In the genomic region with DNA sequence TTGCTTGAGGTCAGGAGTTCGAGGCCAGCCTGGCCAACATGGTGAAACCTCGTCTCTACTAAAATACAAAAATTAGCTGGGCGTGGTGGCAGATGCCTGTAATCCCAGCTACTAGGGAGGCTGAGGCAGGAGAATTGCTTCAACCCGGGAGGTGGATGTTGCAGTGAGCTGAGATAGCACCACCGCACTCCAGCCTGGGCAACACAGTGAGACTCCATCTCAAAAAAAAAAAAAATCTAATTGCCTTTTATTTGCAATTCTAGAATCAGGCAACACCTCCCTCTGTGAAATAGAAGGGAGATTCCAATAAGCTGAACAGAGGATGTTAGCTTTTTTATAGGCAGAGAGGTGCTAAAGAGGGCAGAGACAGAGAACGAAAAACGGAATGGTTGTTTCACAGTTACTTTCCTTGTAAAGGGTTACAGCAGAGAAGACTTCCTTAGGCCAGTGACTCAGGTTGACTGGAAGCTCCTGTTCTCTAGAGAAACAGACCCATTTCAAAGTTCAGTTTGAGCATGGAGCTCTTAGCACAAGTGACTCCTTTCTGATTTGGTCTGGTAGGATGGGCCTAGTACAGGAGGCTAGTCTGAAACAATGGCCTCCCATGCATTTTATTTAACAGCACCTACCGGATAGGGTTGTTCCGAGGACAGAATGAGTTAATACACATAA, we compare ENCODE assay signal across 17 cellular contexts. TPM values are rescaled to one million over a fixed set of nuclear protein-coding genes. Genes with fewer than 3 reads are reported as not detected.
DNase-seq lines count a peak whose midpoint lies in the region; ATAC-seq, FAIRE-seq and TF ChIP-seq lines count a peak whose summit lies in the region.
"Not testable (repeated sequence)": the region's sequence is repeated elsewhere in the genome, so short reads cannot be mapped to it uniquely, and the experiment has no call there.
"Had no signal": no experiment of that assay in that cellular context is flagged by ENCODE, and none has a peak within 500 bp of the region (broad histone marks: within the 10 kb centered on the region; RNA-seq: fewer than 3 reads in every experiment).

No MANE protein-coding gene starts in this region.

- not testable (repeated sequence) for TF ChIP-seq POLR2A in HCT116 (IDR thresholded peaks at IDR 0.05; ENCODE audit: borderline replicate concordance, extremely low read depth, insufficient read depth, insufficient read length); HepG2 (IDR thresholded peaks at IDR 0.05; ENCODE audit: insufficient read depth in 1 of 2, low read depth in 2 of 2, low read length in 2 of 2)

- not testable (repeated sequence) for H3K9ac ChIP-seq in HCT116 (ENCODE audit: low read length); mammary epithelial cell (ENCODE audit: insufficient read depth, low read length); HepG2 (ENCODE audit: insufficient read depth, low read depth, low read length)

- H3K79me2 ChIP-seq in ACC112 (ENCODE audit: control insufficient read depth, insufficient read depth, low read length, unreplicated experiment); HCT116 (ENCODE audit: insufficient read depth, low read length); mammary epithelial cell (ENCODE audit: insufficient read depth, low read length); HepG2 (ENCODE audit: insufficient read depth, low read length): not testable (repeated sequence)

- not testable (repeated sequence) for TF ChIP-seq CTCF in HCT116 (IDR thresholded peaks at IDR 0.05 in 2 of 3, conservative IDR thresholded peaks at IDR 0.05 in 1 of 3; ENCODE audit: borderline replicate concordance in 1 of 3, insufficient read depth in 1 of 3, low read depth in 2 of 3, low read length in 2 of 3); RWPE2 (IDR thresholded peaks at IDR 0.05; ENCODE audit: poor library complexity, severe bottlenecking); mammary epithelial cell (conservative IDR thresholded peaks at IDR 0.05 in 1 of 2, IDR thresholded peaks at IDR 0.05 in 1 of 2; ENCODE audit: extremely low read depth in 1 of 2, insufficient read depth in 1 of 2, low read depth in 1 of 2, low read length in 2 of 2); fibroblast of mammary gland (conservative IDR thresholded peaks at IDR 0.05; ENCODE audit: control insufficient read depth, insufficient read depth, low read depth, low read length); HepG2 (CRISPR knock-in tag; IDR thresholded peaks at IDR 0.05); osteocyte (IDR thresholded peaks at IDR 0.05)

- POLR2A ChIA-PET in HCT116 (lab: Charles Lee): not testable (repeated sequence)
- POLR2A ChIA-PET in HepG2 (lab: Yijun Ruan, JAX): interaction anchor here (0.7 to 1.7 kb wide), 6 partner anchors 14 to 36 kb away, joined by 3 to 11 read pairs (median 4); no protein-coding TSS in a partner anchor

- not testable (repeated sequence) for H3K9me3 Mint-ChIP-seq in osteocyte (ENCODE audit: unreplicated experiment)

- TF ChIP-seq RAD21 in HCT116 (IDR thresholded peaks at IDR 0.05; ENCODE audit: low read depth); HepG2 (CRISPR knock-in tag; IDR thresholded peaks at IDR 0.05): not testable (repeated sequence)

- H3K9me3 ChIP-seq in HCT116 (ENCODE audit: control insufficient read depth in 1 of 2, insufficient read depth in 1 of 2, low read depth in 1 of 2, low read length in 2 of 2); RWPE2 (ENCODE audit: severe bottlenecking); mammary epithelial cell (replicated peaks; ENCODE audit: insufficient read depth, low read length); HepG2 (ENCODE audit: low read length): not testable (repeated sequence)

- H3K4me2 ChIP-seq in HCT116 (ENCODE audit: low read length) (0 out of 2 replicates have a peak overlapping the region, but pooled peaks have one; percentile 1), HepG2 (ENCODE audit: low read depth, low read length) (peak overlapping the region; percentile 41)
- H3K4me2 ChIP-seq in mammary epithelial cell (ENCODE audit: insufficient read depth, low read depth, low read length): not testable (repeated sequence)

- H3K36me3 Mint-ChIP-seq in osteocyte (ENCODE audit: unreplicated experiment): not testable (repeated sequence)

- H3K27me3 ChIP-seq in ACC112 (ENCODE audit: insufficient read depth, low read length); HCT116 (ENCODE audit: insufficient read depth, low read length); RWPE2 (ENCODE audit: insufficient read depth, poor library complexity, severe bottlenecking); mammary epithelial cell (ENCODE audit: insufficient read depth, low read length); HepG2 (ENCODE audit: control insufficient read depth in 1 of 2, insufficient read depth in 2 of 2, low read length in 2 of 2): not testable (repeated sequence)

- H3K9me2 ChIP-seq in HCT116 (ENCODE audit: insufficient read depth): not testable (repeated sequence)

- CTCF ChIA-PET in HCT116 (lab: Charles Lee) (interaction anchor here (1.0 to 2.7 kb wide), 4 partner anchors 12 to 211 kb away, joined by 3 to 10 read pairs (median 3); no protein-coding TSS in a partner anchor), mammary epithelial cell (lab: Charles Lee; ENCODE audit: low non-redundant PET) (interaction anchor here (0.7 kb wide), 1 partner anchor 65 kb away, joined by 3 read pairs; no protein-coding TSS in a partner anchor)
- CTCF ChIA-PET in HepG2 (lab: Yijun Ruan, JAX; ENCODE audit: low intra/inter-chr PET ratio, low total read pairs): not testable (repeated sequence)

- H3K4me3 ChIP-seq in ACC112 (ENCODE audit: low read depth, low read length); HCT116 (replicated peaks in 1 of 2; ENCODE audit: low read depth in 1 of 2, low read length in 2 of 2); RWPE2 (ENCODE audit: severe bottlenecking); mammary epithelial cell (replicated peaks in 1 of 3; ENCODE audit: insufficient read depth in 1 of 3, low read depth in 2 of 3, low read length in 3 of 3); fibroblast of mammary gland (ENCODE audit: control insufficient read depth, low read depth, low read length); HepG2 (replicated peaks in 1 of 3; ENCODE audit: insufficient read depth in 1 of 3, low read depth in 2 of 3, low read length in 3 of 3): not testable (repeated sequence)

- H3K27me3 Mint-ChIP-seq in osteocyte (ENCODE audit: unreplicated experiment): not testable (repeated sequence)

- peaks cover 30% of the 10 kb centered on the region for H3K4me1 ChIP-seq in ACC112 (ENCODE audit: control insufficient read depth, insufficient read depth, low read length, unreplicated experiment)
- H3K4me1 ChIP-seq in HCT116 (ENCODE audit: control insufficient read depth in 1 of 2, insufficient read depth in 2 of 2, low read length in 2 of 2): peaks cover 19 to 54% of the 10 kb centered on the region in 2 experiments
- peaks cover 33% of the 10 kb centered on the region for H3K4me1 ChIP-seq in RWPE2 (ENCODE audit: insufficient read depth, poor library complexity, severe bottlenecking)
- H3K4me1 ChIP-seq in mammary epithelial cell (ENCODE audit: insufficient read depth, low read length): peaks cover 32% of the 10 kb centered on the region
- peaks cover 60% of the 10 kb centered on the region for H3K4me1 ChIP-seq in HepG2 (ENCODE audit: insufficient read depth, low read length)

- peaks cover 36% of the 10 kb centered on the region for H3K4me1 Mint-ChIP-seq in osteocyte (ENCODE audit: unreplicated experiment)

- peak overlapping the region; percentile 90 for H3K27ac ChIP-seq in ACC112 (ENCODE audit: low read depth, low read length)
- not testable (repeated sequence) for H3K27ac ChIP-seq in HCT116 (ENCODE audit: low read depth, low read length); HepG2 (ENCODE audit: extremely low read length, insufficient read depth, low read length)
- peak overlapping the region; percentile 94 for H3K27ac ChIP-seq in RWPE2 (ENCODE audit: poor library complexity, severe bottlenecking)
- H3K27ac ChIP-seq in mammary epithelial cell (ENCODE audit: insufficient read depth, low read depth, low read length): peak overlapping the region; percentile 97

- H3K4me3 Mint-ChIP-seq in osteocyte (ENCODE audit: unreplicated experiment): not testable (repeated sequence)

- H3K27ac Mint-ChIP-seq in osteocyte (ENCODE audit: unreplicated experiment): peak overlapping the region; percentile 89

- H2AFZ ChIP-seq in ACC112 (ENCODE audit: low read length, unreplicated experiment); HCT116 (ENCODE audit: low read depth, low read length, poor library complexity, severe bottlenecking): not testable (repeated sequence)
- H2AFZ ChIP-seq in mammary epithelial cell (ENCODE audit: low read depth, low read length) (peak overlapping the region; percentile 30), HepG2 (ENCODE audit: low read length) (peak overlapping the region; percentile 16)

- not testable (repeated sequence) for ATAC-seq in HCT116; RWPE2 (ENCODE audit: low read depth)
- 0 out of 3 replicates have a peak, but pooled peaks have one; percentile 16 for ATAC-seq in HepG2

- RAD21 ChIA-PET in HCT116 (lab: Charles Lee; ENCODE audit: low non-redundant PET in 1 of 2, low total read pairs in 2 of 2, uncharacterized antibody in 2 of 2, unreplicated experiment in 2 of 2): not testable (repeated sequence)

- dilution Hi-C loops in mammary epithelial cell (cut with HindIII; ENCODE audit: low sequenced_read_pairs): not testable (repeated sequence)

- intact Hi-C loops in HCT116 (cut with micrococcal nuclease): not testable (repeated sequence)
- intact Hi-C loops in mammary epithelial cell (cut with micrococcal nuclease): loop anchor here (5.0 kb wide), 1 partner anchor 35 kb away; a partner anchor contains a TSS
- intact Hi-C loops in HepG2 (cut with micrococcal nuclease; ENCODE audit: unreplicated experiment): loop anchor here (10.0 kb wide), 1 partner anchor 52 kb away; no protein-coding TSS in a partner anchor

- TF ChIP-seq EP300 in HepG2 (IDR thresholded peaks at IDR 0.05; ENCODE audit: low read depth in 2 of 2, low read length in 2 of 2); HepG2 (CRISPR knock-in tag; IDR thresholded peaks at IDR 0.05; ENCODE audit: borderline replicate concordance): not testable (repeated sequence)

- not testable (repeated sequence) for H4K20me1 ChIP-seq in HCT116 (ENCODE audit: insufficient read depth); mammary epithelial cell (ENCODE audit: insufficient read depth, low read length); HepG2 (ENCODE audit: insufficient read depth, low read length)

- FAIRE-seq in HepG2 (lab: Jason Lieb, UNC): peak; percentile 18

- WGBS in mammary epithelial cell (ENCODE audit: low coverage, missing lambda C conversion rate): 100% methylated on average over 8 of the region's 9 CpGs
- 41% methylated on average over 9 of the region's 9 CpGs for WGBS in HepG2 (ENCODE audit: low lambda C conversion rate)

- BruUV-seq in HCT116 (replicated peaks; lab: Mats Ljungman, UMichigan); mammary epithelial cell (replicated peaks; lab: Mats Ljungman, UMichigan); HepG2 (replicated peaks; lab: Mats Ljungman, UMichigan): not testable (repeated sequence)

- in situ Hi-C loops in mammary epithelial cell (cut with MboI; ENCODE audit: low sequenced_read_pairs in 2 of 2); HepG2 (cut with HindIII; ENCODE audit: extremely low pct_ligation_motif_present, low pct_unique_long_range_greater_than_20kb): not testable (repeated sequence)

- not testable (repeated sequence) for DNase-seq in HCT116 (ENCODE audit: low read depth, low spot score); RWPE2 (ENCODE audit: low spot score); HepG2 (ENCODE audit: low spot score); osteocyte (ENCODE audit: extremely low spot score, unreplicated experiment)
- DNase-seq in LHCN-M2 (ENCODE audit: low read depth): peak; percentile 27
- peak; percentile 44 for DNase-seq in mammary epithelial cell
- DNase-seq in fibroblast of mammary gland (ENCODE audit: low read depth): peak; percentile 40

- not testable (repeated sequence) for H3K36me3 ChIP-seq in ACC112 (ENCODE audit: insufficient read depth, low read length); HCT116 (ENCODE audit: control insufficient read depth in 1 of 2, insufficient read depth in 2 of 2, low read length in 2 of 2); RWPE2 (ENCODE audit: low read depth); mammary epithelial cell (ENCODE audit: insufficient read depth, low read length); HepG2 (replicated peaks in 1 of 2; ENCODE audit: control insufficient read depth in 1 of 2, insufficient read depth in 2 of 2, low read length in 2 of 2)

RNA-seq across cellular contexts. Expression of a gene that starts 8.0 kb away (rescaled TPM):
- total RNA-seq in HCT116 (2021; ENCODE audit: unreplicated experiment): 32.0 TPM
- 22.8 and 27.4 TPM in 2 replicates for polyA plus RNA-seq in HCT116 (2012)
- total RNA-seq in LHCN-M2 (2014; rRNA removed): 22.4 and 23.0 TPM in 2 replicates
- polyA plus RNA-seq in LHCN-M2 (2012): 10.6 TPM
- total RNA-seq in mammary epithelial cell: 100 to 1,000 TPM in 1 of 2 donors, 10 to 100 TPM in 1; 62.0 to 152 TPM
- 71.0 TPM for polyA plus RNA-seq in mammary epithelial cell
- polyA minus RNA-seq in mammary epithelial cell: 118 TPM
- total RNA-seq in HepG2 (2016; rRNA removed; fragmentation: Illumina TruSeq; extraction: Trizol): 28.9 and 35.2 TPM in 2 replicates
- 3.9 and 4.1 TPM in 2 replicates for total RNA-seq in HepG2 (2016; cell fraction: cytosol; rRNA removed; fragmentation: Illumina TruSeq; extraction: Trizol; ENCODE audit: low read depth)
- 24.8 and 36.0 TPM in 2 replicates for total RNA-seq in HepG2 (2016; cell fraction: insoluble cytoplasmic fraction; rRNA removed; fragmentation: Illumina TruSeq; extraction: Trizol)
- 11.9 and 12.5 TPM in 2 replicates for total RNA-seq in HepG2 (2016; cell fraction: membrane; rRNA removed; fragmentation: Illumina TruSeq; extraction: Trizol)
- 17.8 and 21.3 TPM in 2 replicates for total RNA-seq in HepG2 (2016; cell fraction: nucleus; rRNA removed; fragmentation: Illumina TruSeq; extraction: Trizol)
- polyA plus RNA-seq in HepG2 (2011; rRNA removed): 55.8 and 92.3 TPM in 2 replicates
- polyA plus RNA-seq in HepG2 (2011; cell fraction: cytosol; rRNA removed): 52.6 and 75.1 TPM in 2 replicates
- 203 and 227 TPM in 2 replicates for polyA plus RNA-seq in HepG2 (2011; cell fraction: nucleus; rRNA removed)
- 46.8 and 57.2 TPM in 2 replicates for polyA plus RNA-seq in HepG2 (2012)
- 3.0 TPM in 2 replicates for polyA plus RNA-seq in HepG2 (2016; cell fraction: cytosol; fragmentation: Illumina TruSeq; extraction: Trizol; ENCODE audit: low read depth)
- 28.5 and 30.3 TPM in 2 replicates for polyA plus RNA-seq in HepG2 (2016; cell fraction: insoluble cytoplasmic fraction; fragmentation: Illumina TruSeq; extraction: Trizol; ENCODE audit: low read depth)
- polyA plus RNA-seq in HepG2 (2016; cell fraction: membrane; fragmentation: Illumina TruSeq; extraction: Trizol; ENCODE audit: low read depth): 9.1 and 9.4 TPM in 2 replicates
- polyA plus RNA-seq in HepG2 (2016; cell fraction: nucleus; fragmentation: Illumina TruSeq; extraction: Trizol; ENCODE audit: insufficient read depth, low read depth): 42.1 and 44.8 TPM in 2 replicates
- 15.9 and 164 TPM in 2 replicates for polyA minus RNA-seq in HepG2 (2011; rRNA and poly(A)+ RNA removed; ENCODE audit: low replicate concordance)
- 61.5 and 72.6 TPM in 2 replicates for polyA minus RNA-seq in HepG2 (2011; cell fraction: cytosol; rRNA and poly(A)+ RNA removed)
- 31.9 and 42.5 TPM in 2 replicates for polyA minus RNA-seq in HepG2 (2011; cell fraction: nucleus; rRNA and poly(A)+ RNA removed)
- total RNA-seq in osteocyte: 29.2 and 31.5 TPM in 2 replicates
- polyA plus RNA-seq: CD14-positive monocyte; CD4-positive, alpha-beta memory T cell; IgD-negative memory B cell had no signal

RNA-seq across cellular contexts. Expression of a gene that starts 33.1 kb away (rescaled TPM):
- total RNA-seq in HCT116 (2021; ENCODE audit: unreplicated experiment) (160 TPM), LHCN-M2 (2014; rRNA removed) (49.0 and 52.9 TPM in 2 replicates), mammary epithelial cell (10 to 100 TPM; 17.5 to 98.4 TPM), HepG2 (2016; rRNA removed; fragmentation: Illumina TruSeq; extraction: Trizol) (25.4 and 29.5 TPM in 2 replicates), osteocyte (282 and 283 TPM in 2 replicates)
- polyA plus RNA-seq in HCT116 (2012): 184 and 199 TPM in 2 replicates
- 98.5 TPM for polyA plus RNA-seq in LHCN-M2 (2012)
- polyA plus RNA-seq in mammary epithelial cell (12.7 TPM), HepG2 (2011; rRNA removed) (17.1 and 26.7 TPM in 2 replicates)
- 32.2 TPM for polyA minus RNA-seq in mammary epithelial cell
- total RNA-seq in HepG2 (2016; cell fraction: cytosol; rRNA removed; fragmentation: Illumina TruSeq; extraction: Trizol; ENCODE audit: low read depth): 19.5 and 29.1 TPM in 2 replicates
- 20.9 and 29.7 TPM in 2 replicates for total RNA-seq in HepG2 (2016; cell fraction: insoluble cytoplasmic fraction; rRNA removed; fragmentation: Illumina TruSeq; extraction: Trizol)
- total RNA-seq in HepG2 (2016; cell fraction: membrane; rRNA removed; fragmentation: Illumina TruSeq; extraction: Trizol): 44.9 and 63.7 TPM in 2 replicates
- 15.7 and 18.6 TPM in 2 replicates for total RNA-seq in HepG2 (2016; cell fraction: nucleus; rRNA removed; fragmentation: Illumina TruSeq; extraction: Trizol)
- 13.8 and 17.6 TPM in 2 replicates for polyA plus RNA-seq in HepG2 (2011; cell fraction: cytosol; rRNA removed)
- 37.8 and 38.3 TPM in 2 replicates for polyA plus RNA-seq in HepG2 (2011; cell fraction: nucleus; rRNA removed)
- 45.1 and 72.3 TPM in 2 replicates for polyA plus RNA-seq in HepG2 (2012)
- polyA plus RNA-seq in HepG2 (2016; cell fraction: cytosol; fragmentation: Illumina TruSeq; extraction: Trizol; ENCODE audit: low read depth): 49.0 and 73.1 TPM in 2 replicates
- 53.9 and 76.0 TPM in 2 replicates for polyA plus RNA-seq in HepG2 (2016; cell fraction: insoluble cytoplasmic fraction; fragmentation: Illumina TruSeq; extraction: Trizol; ENCODE audit: low read depth)
- 99.7 and 119 TPM in 2 replicates for polyA plus RNA-seq in HepG2 (2016; cell fraction: membrane; fragmentation: Illumina TruSeq; extraction: Trizol; ENCODE audit: low read depth)
- 54.3 and 56.0 TPM in 2 replicates for polyA plus RNA-seq in HepG2 (2016; cell fraction: nucleus; fragmentation: Illumina TruSeq; extraction: Trizol; ENCODE audit: insufficient read depth, low read depth)
- 12.0 and 24.2 TPM in 2 replicates for polyA minus RNA-seq in HepG2 (2011; rRNA and poly(A)+ RNA removed; ENCODE audit: low replicate concordance)
- 20.7 and 21.6 TPM in 2 replicates for polyA minus RNA-seq in HepG2 (2011; cell fraction: cytosol; rRNA and poly(A)+ RNA removed)
- polyA minus RNA-seq in HepG2 (2011; cell fraction: nucleus; rRNA and poly(A)+ RNA removed): 12.2 and 15.4 TPM in 2 replicates
- total RNA-seq: CD4-positive, alpha-beta memory T cell had no signal
- polyA plus RNA-seq: CD4-positive, alpha-beta memory T cell had no signal

RNA-seq across cellular contexts. Expression of a gene that starts 41.0 kb away (rescaled TPM):
- total RNA-seq in HCT116 (2021; ENCODE audit: unreplicated experiment) (4.5 TPM), LHCN-M2 (2014; rRNA removed) (0.17 and 1.3 TPM in 2 replicates), mammary epithelial cell (10 to 100 TPM in 1 of 2 donors, 1 to 10 TPM in 1; 3.5 to 48.9 TPM), HepG2 (2016; rRNA removed; fragmentation: Illumina TruSeq; extraction: Trizol) (1.0 and 1.1 TPM in 2 replicates), osteocyte (1.5 and 2.3 TPM in 2 replicates)
- polyA plus RNA-seq in HCT116 (2012): 3.3 and 3.4 TPM in 2 replicates
- 0.24 TPM for polyA plus RNA-seq in LHCN-M2 (2012)
- polyA plus RNA-seq in mammary epithelial cell (6.0 TPM), HepG2 (2011; rRNA removed) (11.7 and 19.8 TPM in 2 replicates)
- not detected for polyA minus RNA-seq in mammary epithelial cell
- total RNA-seq in HepG2 (2016; cell fraction: cytosol; rRNA removed; fragmentation: Illumina TruSeq; extraction: Trizol; ENCODE audit: low read depth): 0.35 and 1.1 TPM in 2 replicates
- 0.55 and 0.80 TPM in 2 replicates for total RNA-seq in HepG2 (2016; cell fraction: insoluble cytoplasmic fraction; rRNA removed; fragmentation: Illumina TruSeq; extraction: Trizol)
- 1.4 and 1.9 TPM in 2 replicates for total RNA-seq in HepG2 (2016; cell fraction: membrane; rRNA removed; fragmentation: Illumina TruSeq; extraction: Trizol)
- 0.56 and 1.6 TPM in 2 replicates for total RNA-seq in HepG2 (2016; cell fraction: nucleus; rRNA removed; fragmentation: Illumina TruSeq; extraction: Trizol)
- 15.3 and 15.7 TPM in 2 replicates for polyA plus RNA-seq in HepG2 (2011; cell fraction: cytosol; rRNA removed)
- polyA plus RNA-seq in HepG2 (2011; cell fraction: nucleus; rRNA removed): 37.0 and 46.6 TPM in 2 replicates
- 14.5 and 20.0 TPM in 2 replicates for polyA plus RNA-seq in HepG2 (2012)
- 0.79 and 0.97 TPM in 2 replicates for polyA plus RNA-seq in HepG2 (2016; cell fraction: cytosol; fragmentation: Illumina TruSeq; extraction: Trizol; ENCODE audit: low read depth)
- 0.81 and 0.93 TPM in 2 replicates for polyA plus RNA-seq in HepG2 (2016; cell fraction: insoluble cytoplasmic fraction; fragmentation: Illumina TruSeq; extraction: Trizol; ENCODE audit: low read depth)
- 1.1 and 1.3 TPM in 2 replicates for polyA plus RNA-seq in HepG2 (2016; cell fraction: membrane; fragmentation: Illumina TruSeq; extraction: Trizol; ENCODE audit: low read depth)
- polyA plus RNA-seq in HepG2 (2016; cell fraction: nucleus; fragmentation: Illumina TruSeq; extraction: Trizol; ENCODE audit: insufficient read depth, low read depth): 1.3 and 4.5 TPM in 2 replicates
- polyA minus RNA-seq in HepG2 (2011; rRNA and poly(A)+ RNA removed; ENCODE audit: low replicate concordance): 0.77 and 12.5 TPM in 2 replicates
- polyA minus RNA-seq in HepG2 (2011; cell fraction: cytosol; rRNA and poly(A)+ RNA removed): 3.2 and 6.1 TPM in 2 replicates
- polyA minus RNA-seq in HepG2 (2011; cell fraction: nucleus; rRNA and poly(A)+ RNA removed): 6.1 and 9.8 TPM in 2 replicates
- total RNA-seq: HT1080 had no signal

RNA-seq across cellular contexts. Expression of a gene that starts 52.7 kb away (rescaled TPM):
- total RNA-seq in HCT116 (2021; ENCODE audit: unreplicated experiment): not detected
- 0.61 TPM in 1 of 2 replicates, not detected in the other for polyA plus RNA-seq in HCT116 (2012)
- total RNA-seq in LHCN-M2 (2014; rRNA removed): not detected in 2 replicates
- polyA plus RNA-seq in LHCN-M2 (2012): not detected
- not detected for total RNA-seq in mammary epithelial cell
- not detected for polyA plus RNA-seq in mammary epithelial cell
- not detected for polyA minus RNA-seq in mammary epithelial cell
- 43.4 and 56.0 TPM in 2 replicates for total RNA-seq in HepG2 (2016; rRNA removed; fragmentation: Illumina TruSeq; extraction: Trizol)
- 30.8 and 33.0 TPM in 2 replicates for total RNA-seq in HepG2 (2016; cell fraction: cytosol; rRNA removed; fragmentation: Illumina TruSeq; extraction: Trizol; ENCODE audit: low read depth)
- total RNA-seq in HepG2 (2016; cell fraction: insoluble cytoplasmic fraction; rRNA removed; fragmentation: Illumina TruSeq; extraction: Trizol): 39.7 and 64.4 TPM in 2 replicates
- 19.3 and 21.2 TPM in 2 replicates for total RNA-seq in HepG2 (2016; cell fraction: membrane; rRNA removed; fragmentation: Illumina TruSeq; extraction: Trizol)
- 9.7 and 10.9 TPM in 2 replicates for total RNA-seq in HepG2 (2016; cell fraction: nucleus; rRNA removed; fragmentation: Illumina TruSeq; extraction: Trizol)
- 32.5 and 56.1 TPM in 2 replicates for polyA plus RNA-seq in HepG2 (2011; rRNA removed)
- 32.1 and 47.7 TPM in 2 replicates for polyA plus RNA-seq in HepG2 (2011; cell fraction: cytosol; rRNA removed)
- 5.1 and 7.9 TPM in 2 replicates for polyA plus RNA-seq in HepG2 (2011; cell fraction: nucleus; rRNA removed)
- 54.6 and 60.7 TPM in 2 replicates for polyA plus RNA-seq in HepG2 (2012)
- polyA plus RNA-seq in HepG2 (2016; cell fraction: cytosol; fragmentation: Illumina TruSeq; extraction: Trizol; ENCODE audit: low read depth): 30.1 and 38.1 TPM in 2 replicates
- 59.5 and 62.8 TPM in 2 replicates for polyA plus RNA-seq in HepG2 (2016; cell fraction: insoluble cytoplasmic fraction; fragmentation: Illumina TruSeq; extraction: Trizol; ENCODE audit: low read depth)
- polyA plus RNA-seq in HepG2 (2016; cell fraction: membrane; fragmentation: Illumina TruSeq; extraction: Trizol; ENCODE audit: low read depth): 14.5 and 18.2 TPM in 2 replicates
- polyA plus RNA-seq in HepG2 (2016; cell fraction: nucleus; fragmentation: Illumina TruSeq; extraction: Trizol; ENCODE audit: insufficient read depth, low read depth): 20.3 and 23.8 TPM in 2 replicates
- 3.2 TPM in 1 of 2 replicates, not detected in the other for polyA minus RNA-seq in HepG2 (2011; rRNA and poly(A)+ RNA removed; ENCODE audit: low replicate concordance)
- polyA minus RNA-seq in HepG2 (2011; cell fraction: cytosol; rRNA and poly(A)+ RNA removed): 2.0 TPM in 2 replicates
- polyA minus RNA-seq in HepG2 (2011; cell fraction: nucleus; rRNA and poly(A)+ RNA removed): 1.9 TPM in 1 of 2 replicates, not detected in the other
- total RNA-seq in osteocyte: not detected in 2 replicates
- total RNA-seq: Daoy, G401, H1, H9, HT1080 had no signal
- polyA plus RNA-seq: AG04450; CD4-positive, alpha-beta memory T cell; H1 had no signal
